9 cellular contexts compared by ENCODE assay signal in the genomic region with DNA sequence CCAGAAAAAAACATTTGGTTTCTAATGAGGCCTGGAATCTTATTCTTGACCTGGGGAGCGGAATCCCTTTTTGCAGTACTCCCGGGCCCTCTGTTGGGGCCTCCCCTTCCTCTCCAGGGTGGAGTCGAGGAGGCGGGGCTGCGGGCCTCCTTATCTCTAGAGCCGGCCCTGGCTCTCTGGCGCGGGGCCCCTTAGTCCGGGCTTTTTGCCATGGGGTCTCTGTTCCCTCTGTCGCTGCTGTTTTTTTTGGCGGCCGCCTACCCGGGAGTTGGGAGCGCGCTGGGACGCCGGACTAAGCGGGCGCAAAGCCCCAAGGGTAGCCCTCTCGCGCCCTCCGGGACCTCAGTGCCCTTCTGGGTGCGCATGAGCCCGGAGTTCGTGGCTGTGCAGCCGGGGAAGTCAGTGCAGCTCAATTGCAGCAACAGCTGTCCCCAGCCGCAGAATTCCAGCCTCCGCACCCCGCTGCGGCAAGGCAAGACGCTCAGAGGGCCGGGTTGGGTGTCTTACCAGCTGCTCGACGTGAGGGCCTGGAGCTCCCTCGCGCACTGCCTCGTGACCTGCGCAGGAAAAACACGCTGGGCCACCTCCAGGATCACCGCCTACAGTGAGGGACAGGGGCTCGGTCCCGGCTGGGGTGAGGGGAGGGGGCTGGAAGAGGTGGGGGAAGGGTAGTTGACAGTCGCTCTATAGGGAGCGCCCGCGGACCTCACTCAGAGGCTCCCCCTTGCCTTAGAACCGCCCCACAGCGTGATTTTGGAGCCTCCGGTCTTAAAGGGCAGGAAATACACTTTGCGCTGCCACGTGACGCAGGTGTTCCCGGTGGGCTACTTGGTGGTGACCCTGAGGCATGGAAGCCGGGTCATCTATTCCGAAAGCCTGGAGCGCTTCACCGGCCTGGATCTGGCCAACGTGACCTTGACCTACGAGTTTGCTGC. TPM values are rescaled to one million over a fixed set of nuclear protein-coding genes. Genes with fewer than 3 reads are reported as not detected.
DNase-seq lines count a peak whose midpoint lies in the region; ATAC-seq lines count a peak whose summit lies in the region.
"Had no signal": no experiment of that assay in that cellular context is flagged by ENCODE, and none has a peak within 500 bp of the region (broad histone marks: within the 10 kb centered on the region; RNA-seq: fewer than 3 reads in every experiment).

A gene with protein sequence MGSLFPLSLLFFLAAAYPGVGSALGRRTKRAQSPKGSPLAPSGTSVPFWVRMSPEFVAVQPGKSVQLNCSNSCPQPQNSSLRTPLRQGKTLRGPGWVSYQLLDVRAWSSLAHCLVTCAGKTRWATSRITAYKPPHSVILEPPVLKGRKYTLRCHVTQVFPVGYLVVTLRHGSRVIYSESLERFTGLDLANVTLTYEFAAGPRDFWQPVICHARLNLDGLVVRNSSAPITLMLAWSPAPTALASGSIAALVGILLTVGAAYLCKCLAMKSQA (plus strand): TSS at position 153 of the 935 bp plus-strand sequence. CDS start 58 bp downstream, at position 211.

- peak; percentile 22 to 37 for ATAC-seq in activated naive CD4-positive, alpha-beta T cell treated with anti-CD3 and anti-CD28 coated beads, Interleukin-2, amount 50 U/mL, for 72 hours
- ATAC-seq in left colon, result peak; percentile 24
- peak; percentile 67 for ATAC-seq in aorta (ENCODE audit: low FRiP score)
- no peak for ATAC-seq in HG03342 (IDR thresholded peaks at IDR 0.05; ENCODE audit: unreplicated experiment)

- H3K4me1 ChIP-seq in CD4-positive, alpha-beta memory T cell (ENCODE audit: insufficient read depth, low read length), result peaks cover 65% of the 10 kb centered on the region
- no peaks in the 10 kb centered on the region for H3K4me1 ChIP-seq in aorta (ENCODE audit: control insufficient read depth in 1 of 2, insufficient read depth in 2 of 2, low read length in 2 of 2)

- peaks cover 24% of the 10 kb centered on the region for H3K36me3 ChIP-seq in CD4-positive, alpha-beta memory T cell (ENCODE audit: insufficient read depth, low read length)
- H3K36me3 ChIP-seq in KOPT-K1 (ENCODE audit: insufficient read depth, low read length), result no peaks in the 10 kb centered on the region
- H3K36me3 ChIP-seq in aorta (ENCODE audit: control insufficient read depth in 1 of 2, insufficient read depth in 2 of 2, low read length in 1 of 2), result no peaks in the 10 kb centered on the region

- intact Hi-C loops in CD4-positive, alpha-beta memory T cell (cut with micrococcal nuclease), result no loop called here
- intact Hi-C loops in left colon (cut with DNase I, micrococcal nuclease) (loop anchor here in 1 of 2 donors (10.0 kb wide), 1 partner anchor 418 kb away; the partner anchor contains the start of gene QTRT1), aorta (cut with DNase I) (no loop called here)

- CTCF ChIA-PET in CD4-positive, alpha-beta memory T cell (lab: Charles Lee; ENCODE audit: partially characterized antibody), result interaction anchor here (0.5 to 3.0 kb wide), 6 partner anchors 17 to 169 kb away, joined by 4 to 13 read pairs (median 4); partner anchors contain the start of gene ICAM1

- peaks cover 0 to 2% (median 0%) of the 10 kb centered on the region in 8 donors for H3K9me3 Mint-ChIP-seq in CD4-positive, alpha-beta memory T cell
- H3K9me3 Mint-ChIP-seq in activated naive CD4-positive, alpha-beta T cell treated with anti-CD3 and anti-CD28 coated beads, Interleukin-2, amount 50 U/mL, for 72 hours, result no peaks in the 10 kb centered on the region

- H3K4me1 Mint-ChIP-seq in CD4-positive, alpha-beta memory T cell, result peaks cover 29 to 68% (median 46%) of the 10 kb centered on the region in 4 donors

- WGBS in aorta, 2 donors, result 3% methylated on average over 57 to 59 of the region's 59 CpGs

- peak within 1 kb of the TSS; percentile 43 to 82 (median 68) for H3K4me3 Mint-ChIP-seq in CD4-positive, alpha-beta memory T cell

- H3K9me3 ChIP-seq in CD4-positive, alpha-beta memory T cell (ENCODE audit: control insufficient read depth in 1 of 2, low read length in 2 of 2), result no peaks in the 10 kb centered on the region
- H3K9me3 ChIP-seq in KOPT-K1 (ENCODE audit: insufficient read depth, low read length, poor library complexity, severe bottlenecking) (peaks cover 38% of the 10 kb centered on the region), aorta (ENCODE audit: control insufficient read depth, low read length) (no peaks in the 10 kb centered on the region)
- H3K9me3 ChIP-seq: suprapubic skin had no signal

- H3K27me3 Mint-ChIP-seq in CD4-positive, alpha-beta memory T cell, result peaks cover 24 to 29% of the 10 kb centered on the region in 2 donors

- POLR2A ChIA-PET in CD4-positive, alpha-beta memory T cell (lab: Charles Lee; ENCODE audit: partially characterized antibody), result interaction anchor here (0.5 to 9.3 kb wide), 7 partner anchors 9 to 445 kb away, joined by 3 to 111 read pairs (median 5); partner anchors contain the start of genes ICAM1 and TYK2

- H3K36me3 Mint-ChIP-seq in CD4-positive, alpha-beta memory T cell, result peaks cover 16 to 23% of the 10 kb centered on the region in 2 donors
- peaks cover 8 to 12% of the 10 kb centered on the region in 2 donors for H3K36me3 Mint-ChIP-seq in activated naive CD4-positive, alpha-beta T cell treated with anti-CD3 and anti-CD28 coated beads, Interleukin-2, amount 50 U/mL, for 72 hours

- H3K4me3 ChIP-seq in CD4-positive, alpha-beta memory T cell (ENCODE audit: low read length in 2 of 2), result peak within 1 kb of the TSS in 1 of 2 donors; percentile 19
- no peak within 1 kb of the TSS for H3K4me3 ChIP-seq in aorta (ENCODE audit: low read length in 2 of 2)
- H3K4me3 ChIP-seq: suprapubic skin had no signal

- peaks cover 43% of the 10 kb centered on the region for H3K27me3 ChIP-seq in CD4-positive, alpha-beta memory T cell (ENCODE audit: insufficient read depth, low read length)
- H3K27me3 ChIP-seq in aorta (ENCODE audit: control insufficient read depth in 1 of 2, insufficient read depth in 2 of 2, low read length in 1 of 2), result no peaks in the 10 kb centered on the region

- DNase-seq in CD4-positive, alpha-beta memory T cell, result peak in 2 of 5 donors; percentile 19 to 25
- peak in 1 of 2 donors; percentile 42 for DNase-seq in activated naive CD4-positive, alpha-beta T cell treated with anti-CD3 and anti-CD28 coated beads, Interleukin-2, amount 50 U/mL, for 72 hours (ENCODE audit: low spot score in 2 of 2)
- DNase-seq in left colon, result peak; percentile 43 to 67
- DNase-seq in aorta, result peak in 1 of 2 donors; percentile 81
- no peak for DNase-seq in NCI-H748 treated with DMSO at 0.1 percent for 48 hours (lab: John Stamatoyannopoulos, UW)
- no peak for DNase-seq in NCI-H1930 (lab: John Stamatoyannopoulos, UW)

- no peak within 1 kb of the TSS for H3K27ac ChIP-seq in CD4-positive, alpha-beta memory T cell (ENCODE audit: low read depth, low read length)
- peak within 1 kb of the TSS; percentile 33 for H3K27ac ChIP-seq in KOPT-K1 (ENCODE audit: low read depth, low read length, poor library complexity, severe bottlenecking)
- H3K27ac ChIP-seq in aorta (ENCODE audit: low read depth in 1 of 2, low read length in 2 of 2), result no peak within 1 kb of the TSS
- H3K27ac ChIP-seq: suprapubic skin had no signal

- peak within 1 kb of the TSS in 5 of 7 donors; percentile 36 to 89 (median 60) for H3K27ac Mint-ChIP-seq in CD4-positive, alpha-beta memory T cell
- H3K27ac Mint-ChIP-seq in activated naive CD4-positive, alpha-beta T cell treated with anti-CD3 and anti-CD28 coated beads, Interleukin-2, amount 50 U/mL, for 72 hours, result peak within 1 kb of the TSS in 1 of 2 donors; percentile 50

RNA-seq across cellular contexts. Expression of the gene that starts here (rescaled TPM):
- 1 to 10 TPM in 1 of 2 experiments, under 1 TPM in 1; 0.70 to 1.3 TPM for total RNA-seq in CD4-positive, alpha-beta memory T cell
- polyA plus RNA-seq in CD4-positive, alpha-beta memory T cell, result 1 to 10 TPM in 1 of 2 donors, not detected in 1; 1.5 TPM
- total RNA-seq in activated naive CD4-positive, alpha-beta T cell treated with anti-CD3 and anti-CD28 coated beads, Interleukin-2, amount 50 U/mL, for 72 hours, result under 1 TPM; 0.43 to 0.66 TPM
- total RNA-seq in left colon (under 1 TPM in 1 of 2 donors, not detected in 1; 0.53 TPM), aorta (1 to 10 TPM in 1 of 2 donors, under 1 TPM in 1; 0.93 to 2.8 TPM)
- not detected for polyA plus RNA-seq in aorta
- total RNA-seq: suprapubic skin had no signal

Comparison
In these comparisons a context has a peak if more than half of its experiments do, and no peak if none do; other contexts are left out.
1. Peak in ATAC-seq in activated naive CD4-positive, alpha-beta T cell treated with anti-CD3 and anti-CD28 coated beads, Interleukin-2, amount 50 U/mL, for 72 hours; RNA of the gene not detected or under 1 TPM.
2. Peak in DNase-seq and ATAC-seq in left colon; RNA of the gene not detected or under 1 TPM.